8 cellular contexts compared by ENCODE assay signal in the genomic region with DNA sequence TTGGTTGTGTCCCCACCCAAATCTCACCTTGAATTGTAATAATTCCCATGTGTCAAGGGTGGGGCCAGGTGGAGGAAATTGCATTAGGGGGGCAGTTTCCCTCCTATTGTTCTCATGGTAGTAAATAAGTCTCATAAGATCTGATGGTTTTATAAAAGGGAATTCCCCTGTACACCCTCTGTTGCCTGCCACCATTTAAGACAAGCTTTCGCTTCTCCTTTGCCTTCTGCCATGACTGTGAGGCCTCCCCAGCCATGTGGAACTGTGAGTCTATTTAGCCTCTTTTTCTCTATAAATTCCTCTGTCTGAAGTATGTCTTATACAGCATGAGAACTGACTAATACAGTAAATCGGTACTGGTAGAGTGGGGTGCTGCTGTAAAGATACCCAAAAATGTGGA.
A peak's percentile ranks its signal among the peaks of the same experiment; 100 is the strongest.
DNase-seq lines count a peak whose midpoint lies in the region; ATAC-seq and TF ChIP-seq lines count a peak whose summit lies in the region.
"Not testable (repeated sequence)": the region's sequence is repeated elsewhere in the genome, so short reads cannot be mapped to it uniquely, and the experiment has no call there.

No MANE protein-coding gene starts in this region.

- H3K27me3 Mint-ChIP-seq in stimulated activated memory B cell treated with anti-CD40 and anti-IgM and Interleukin-4, amounts not matched to agents 10 μg/mL and 1 μg/mL and 100 μg/mL, for 72 hours: not testable (repeated sequence)

- ATAC-seq in GM18861 (IDR thresholded peaks at IDR 0.05; ENCODE audit: unreplicated experiment) (peak; percentile 86), GM19463 (IDR thresholded peaks at IDR 0.05; ENCODE audit: unreplicated experiment) (peak; percentile 69), GM21825 (IDR thresholded peaks at IDR 0.05; ENCODE audit: unreplicated experiment) (peak; percentile 65), HG02943 (IDR thresholded peaks at IDR 0.05; ENCODE audit: low read depth, unreplicated experiment) (peak; percentile 71), HG03378 (IDR thresholded peaks at IDR 0.05; ENCODE audit: unreplicated experiment) (peak; percentile 96)
- ATAC-seq in stimulated activated memory B cell treated with anti-CD40 and anti-IgM and Interleukin-4, amounts not matched to agents 10 μg/mL and 1 μg/mL and 100 μg/mL, for 72 hours: peak; percentile 97

- POLR2A ChIA-PET in GM10248 (lab: Yijun Ruan, JAX): not testable (repeated sequence)

- not testable (repeated sequence) for H3K9me3 Mint-ChIP-seq in stimulated activated memory B cell treated with anti-CD40 and anti-IgM and Interleukin-4, amounts not matched to agents 10 μg/mL and 1 μg/mL and 100 μg/mL, for 72 hours

- peak; percentile 18 for DNase-seq in GM10248 (ENCODE audit: extremely low spot score)
- DNase-seq in NAMALWA (ENCODE audit: low spot score): peak; percentile 38

- CTCF ChIA-PET in GM10248 (lab: Yijun Ruan, JAX): not testable (repeated sequence)

- peaks cover 17% of the 10 kb centered on the region for H3K4me1 Mint-ChIP-seq in stimulated activated memory B cell treated with anti-CD40 and anti-IgM and Interleukin-4, amounts not matched to agents 10 μg/mL and 1 μg/mL and 100 μg/mL, for 72 hours

- not testable (repeated sequence) for TF ChIP-seq CTCF in GM10248 (IDR thresholded peaks at IDR 0.05; ENCODE audit: control extremely low read depth, extremely low read depth, low read depth, missing control alignments)

- H3K36me3 Mint-ChIP-seq in stimulated activated memory B cell treated with anti-CD40 and anti-IgM and Interleukin-4, amounts not matched to agents 10 μg/mL and 1 μg/mL and 100 μg/mL, for 72 hours: peaks cover 19% of the 10 kb centered on the region

- H3K27ac Mint-ChIP-seq in stimulated activated memory B cell treated with anti-CD40 and anti-IgM and Interleukin-4, amounts not matched to agents 10 μg/mL and 1 μg/mL and 100 μg/mL, for 72 hours: peak overlapping the region; percentile 74

- H3K4me3 Mint-ChIP-seq in stimulated activated memory B cell treated with anti-CD40 and anti-IgM and Interleukin-4, amounts not matched to agents 10 μg/mL and 1 μg/mL and 100 μg/mL, for 72 hours: not testable (repeated sequence)

Comparison
In these comparisons a context has a peak if more than half of its experiments do, and no peak if none do; other contexts are left out.
1. Peak in every context shown above with its lines: DNase-seq and ATAC-seq.